ENCODE assay signal across 9 cellular contexts in genomic region chr2:195575879-195576391, GRCh38.
DNase-seq lines count a peak whose midpoint lies in the region; ATAC-seq, FAIRE-seq and TF ChIP-seq lines count a peak whose summit lies in the region.
"Had no signal": no experiment of that assay in that cellular context is flagged by ENCODE, and none has a peak within 500 bp of the region (broad histone marks: within the 10 kb centered on the region; RNA-seq: fewer than 3 reads in every experiment).

No MANE protein-coding gene starts in this region.

- H3K4me1 ChIP-seq in A549 (peaks cover 38% of the 10 kb centered on the region), testis (peaks cover 5% of the 10 kb centered on the region)

- peak; percentile 59 to 64 for TF ChIP-seq RAD21 in A549 (conservative IDR thresholded peaks at IDR 0.05 in 1 of 2, IDR thresholded peaks at IDR 0.05 in 1 of 2)

- ATAC-seq in A549 (peak; percentile 82 to 90), HG02610 (IDR thresholded peaks at IDR 0.05; ENCODE audit: unreplicated experiment) (peak; percentile 81)

- H3K36me3 ChIP-seq in testis (ENCODE audit: low read depth, missing control alignments): no peaks in the 10 kb centered on the region

- H3K9me3 ChIP-seq in A549 (no peaks in the 10 kb centered on the region), testis (no peaks in the 10 kb centered on the region)

- H3K4me1 Mint-ChIP-seq in MCF 10A (ENCODE audit: insufficient read depth, unreplicated experiment): peaks cover 22% of the 10 kb centered on the region
- H3K4me1 Mint-ChIP-seq: neural crest cell had no signal

- POLR2A ChIA-PET in A549 (lab: Yijun Ruan, JAX): interaction anchor here (1.1 to 1.9 kb wide), 4 partner anchors 42 to 82 kb away, joined by 3 to 15 read pairs (median 5); partner anchors contain the start of gene SLC39A10
- POLR2A ChIA-PET in MCF 10A (lab: Yijun Ruan, JAX): interaction anchor here (0.6 to 4.2 kb wide), 10 partner anchors 11 to 1877 kb away, joined by 3 to 34 read pairs (median 4); partner anchors contain the start of genes COQ10B, DNAH7 and SLC39A10

- H3K4me3 ChIP-seq in A549 (no peak overlapping the region), NB4 (ENCODE audit: low read depth, low read length) (no peak overlapping the region), testis (no peak overlapping the region)

- TF ChIP-seq POLR2A in A549 (IDR thresholded peaks at IDR 0.05; ENCODE audit: low read length): no peak
- no peak for TF ChIP-seq POLR2A in NB4 (IDR thresholded peaks at IDR 0.05; ENCODE audit: extremely low read depth, insufficient read length)
- no peak for TF ChIP-seq POLR2A in testis (IDR thresholded peaks at IDR 0.05)

- H3K9me3 Mint-ChIP-seq in MCF 10A (ENCODE audit: unreplicated experiment): no peaks in the 10 kb centered on the region
- H3K9me3 Mint-ChIP-seq: neural crest cell had no signal

- FAIRE-seq in A549 (lab: Jason Lieb, UNC): no peak

- peak overlapping the region; percentile 83 for H3K4me2 ChIP-seq in A549

- TF ChIP-seq CTCF in A549 (IDR thresholded peaks at IDR 0.05) (peak; percentile 46; the same call in 2 of the 3 replicates), GM10266 (IDR thresholded peaks at IDR 0.05; ENCODE audit: control insufficient read depth, insufficient read depth, low read depth, missing control alignments) (peak; percentile 49), NB4 (IDR thresholded peaks at IDR 0.05; ENCODE audit: low read depth, low read length) (no peak), MCF 10A (IDR thresholded peaks at IDR 0.05; ENCODE audit: unreplicated experiment) (no peak), testis (IDR thresholded peaks at IDR 0.05) (no peak)

- DNase-seq in A549 (ENCODE audit: low read depth in 1 of 2, low spot score in 1 of 2) (peak; percentile 64 to 78), GM10266 (ENCODE audit: extremely low spot score) (peak; percentile 36), NB4 (ENCODE audit: low read depth) (peak; percentile 66), MCF 10A (ENCODE audit: unreplicated experiment) (peak; percentile 85), lung microvascular endothelial cell (ENCODE audit: low read depth in 2 of 2) (peak; percentile 47 to 56), testis (no peak), NCI-H1048 (lab: John Stamatoyannopoulos, UW) (no peak)

- no peaks in the 10 kb centered on the region for H3K27me3 ChIP-seq in testis

- peak overlapping the region; percentile 71 to 81 for H3K27ac ChIP-seq in A549
- H3K27ac ChIP-seq in testis: no peak overlapping the region

- intact Hi-C loops in MCF 10A (cut with micrococcal nuclease): loop anchor here (1.0 to 10.0 kb wide), 3 partner anchors 84 to 489 kb away; partner anchors contain the start of gene DNAH7
- intact Hi-C loops in testis (cut with DNase I; ENCODE audit: low total_unique reads): no loop called here

- no peaks in the 10 kb centered on the region for H3K36me3 Mint-ChIP-seq in MCF 10A (ENCODE audit: insufficient read depth, unreplicated experiment)

- 3% methylated on average over 4 of the region's 4 CpGs for WGBS in A549 (ENCODE audit: missing lambda C conversion rate)
- 38 to 48% methylated on average over 4 of the region's 4 CpGs for WGBS in testis, 2 donors

- BruUV-seq in MCF 10A (replicated peaks; lab: Mats Ljungman, UMichigan): no TSS peak

- H3K4me3 Mint-ChIP-seq in MCF 10A (ENCODE audit: unreplicated experiment): peak overlapping the region; percentile 36
- H3K4me3 Mint-ChIP-seq: neural crest cell had no signal

- CTCF ChIA-PET in A549 (lab: Yijun Ruan, JAX): interaction anchor here (0.6 to 2.0 kb wide), 11 partner anchors 10 to 101 kb away, joined by 3 to 7 read pairs (median 3); partner anchors contain the start of gene SLC39A10
- CTCF ChIA-PET in MCF 10A (lab: Yijun Ruan, JAX): interaction anchor here (0.6 to 4.9 kb wide), 9 partner anchors 9 to 491 kb away, joined by 3 to 46 read pairs (median 4); partner anchors contain the start of gene SLC39A10

- H3K27me3 Mint-ChIP-seq in MCF 10A (ENCODE audit: insufficient read depth, unreplicated experiment): no peaks in the 10 kb centered on the region

- H3K27ac Mint-ChIP-seq in MCF 10A (ENCODE audit: low read depth, unreplicated experiment): peak overlapping the region; percentile 79

- peak in 1 of 2 experiments; percentile 54; a peak in 1 of 5 replicates for TF ChIP-seq EP300 in A549 (IDR thresholded peaks at IDR 0.05)

TF ChIP-seq in A549, 52 proteins besides CTCF, POLR2A, EP300 and RAD21:
- TF ChIP-seq PHF8 (IDR thresholded peaks at IDR 0.05; ENCODE audit: borderline replicate concordance, low read depth) (no peak), RCOR1 (IDR thresholded peaks at IDR 0.05; ENCODE audit: low read depth, low read length) (no peak), CHD4 (IDR thresholded peaks at IDR 0.05; ENCODE audit: borderline replicate concordance) (no peak), TFCP2L1 (CRISPR knock-in tag; IDR thresholded peaks at IDR 0.05) (no peak), HOXB5 (CRISPR knock-in tag; IDR thresholded peaks at IDR 0.05) (peak; percentile 70; the same call in 1 of the 2 replicates), HES2 (IDR thresholded peaks at IDR 0.05) (peak; percentile 26; the same call in 1 of the 2 replicates), EHF (CRISPR knock-in tag; IDR thresholded peaks at IDR 0.05) (no peak), FOSL2 (IDR thresholded peaks at IDR 0.05) (peak; percentile 59; the same call in 1 of the 2 replicates), FOSL2 (CRISPR knock-in tag; IDR thresholded peaks at IDR 0.05) (peak; percentile 93), HDAC2 (IDR thresholded peaks at IDR 0.05) (no peak), SMC3 (IDR thresholded peaks at IDR 0.05) (peak; percentile 62), TP53 (CRISPR knock-in tag; IDR thresholded peaks at IDR 0.05) (no peak), NPAS2 (CRISPR knock-in tag; IDR thresholded peaks at IDR 0.05; ENCODE audit: borderline replicate concordance) (no peak), CBX2 (IDR thresholded peaks at IDR 0.05; ENCODE audit: borderline replicate concordance, low read depth) (no peak), KDM1A (IDR thresholded peaks at IDR 0.05; ENCODE audit: low read depth) (no peak), GATA3 (IDR thresholded peaks at IDR 0.05; ENCODE audit: borderline replicate concordance) (peak; percentile 73; the same call in 1 of the 2 replicates), ZC3H11A (IDR thresholded peaks at IDR 0.05) (no peak), HEYL (CRISPR knock-in tag; IDR thresholded peaks at IDR 0.05) (no peak), RFX5 (IDR thresholded peaks at IDR 0.05) (no peak), FOSB (CRISPR knock-in tag; IDR thresholded peaks at IDR 0.05) (no peak), CEBPB (IDR thresholded peaks at IDR 0.05) (peak; percentile 94 to 99), MAFK (IDR thresholded peaks at IDR 0.05; ENCODE audit: partially characterized antibody) (no peak), JUNB (IDR thresholded peaks at IDR 0.05) (peak; percentile 65)
- TF ChIP-seq, protein P1, sequence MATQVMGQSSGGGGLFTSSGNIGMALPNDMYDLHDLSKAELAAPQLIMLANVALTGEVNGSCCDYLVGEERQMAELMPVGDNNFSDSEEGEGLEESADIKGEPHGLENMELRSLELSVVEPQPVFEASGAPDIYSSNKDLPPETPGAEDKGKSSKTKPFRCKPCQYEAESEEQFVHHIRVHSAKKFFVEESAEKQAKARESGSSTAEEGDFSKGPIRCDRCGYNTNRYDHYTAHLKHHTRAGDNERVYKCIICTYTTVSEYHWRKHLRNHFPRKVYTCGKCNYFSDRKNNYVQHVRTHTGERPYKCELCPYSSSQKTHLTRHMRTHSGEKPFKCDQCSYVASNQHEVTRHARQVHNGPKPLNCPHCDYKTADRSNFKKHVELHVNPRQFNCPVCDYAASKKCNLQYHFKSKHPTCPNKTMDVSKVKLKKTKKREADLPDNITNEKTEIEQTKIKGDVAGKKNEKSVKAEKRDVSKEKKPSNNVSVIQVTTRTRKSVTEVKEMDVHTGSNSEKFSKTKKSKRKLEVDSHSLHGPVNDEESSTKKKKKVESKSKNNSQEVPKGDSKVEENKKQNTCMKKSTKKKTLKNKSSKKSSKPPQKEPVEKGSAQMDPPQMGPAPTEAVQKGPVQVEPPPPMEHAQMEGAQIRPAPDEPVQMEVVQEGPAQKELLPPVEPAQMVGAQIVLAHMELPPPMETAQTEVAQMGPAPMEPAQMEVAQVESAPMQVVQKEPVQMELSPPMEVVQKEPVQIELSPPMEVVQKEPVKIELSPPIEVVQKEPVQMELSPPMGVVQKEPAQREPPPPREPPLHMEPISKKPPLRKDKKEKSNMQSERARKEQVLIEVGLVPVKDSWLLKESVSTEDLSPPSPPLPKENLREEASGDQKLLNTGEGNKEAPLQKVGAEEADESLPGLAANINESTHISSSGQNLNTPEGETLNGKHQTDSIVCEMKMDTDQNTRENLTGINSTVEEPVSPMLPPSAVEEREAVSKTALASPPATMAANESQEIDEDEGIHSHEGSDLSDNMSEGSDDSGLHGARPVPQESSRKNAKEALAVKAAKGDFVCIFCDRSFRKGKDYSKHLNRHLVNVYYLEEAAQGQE (IDR thresholded peaks at IDR 0.05): no peak
TF ChIP-seq in A549: peak in this region for 7.

Comparison
In these comparisons a context has a peak if more than half of its experiments do, and no peak if none do; other contexts are left out.
1. DNase-seq: peak in A549 (2 of 2), GM10266 (single experiment), NB4 (single experiment), MCF 10A (single experiment) and lung microvascular endothelial cell (2 of 2); none in testis (single experiment) and NCI-H1048 (single experiment).
2. H3K27ac ChIP-seq: peak in A549 (2 of 2); none in testis (0 of 2).
3. CTCF ChIP-seq: peak in A549 (single experiment) and GM10266 (single experiment); none in NB4 (single experiment), MCF 10A (single experiment) and testis (0 of 3).